ENCODE assay signal across 8 cellular contexts in the genomic region with DNA sequence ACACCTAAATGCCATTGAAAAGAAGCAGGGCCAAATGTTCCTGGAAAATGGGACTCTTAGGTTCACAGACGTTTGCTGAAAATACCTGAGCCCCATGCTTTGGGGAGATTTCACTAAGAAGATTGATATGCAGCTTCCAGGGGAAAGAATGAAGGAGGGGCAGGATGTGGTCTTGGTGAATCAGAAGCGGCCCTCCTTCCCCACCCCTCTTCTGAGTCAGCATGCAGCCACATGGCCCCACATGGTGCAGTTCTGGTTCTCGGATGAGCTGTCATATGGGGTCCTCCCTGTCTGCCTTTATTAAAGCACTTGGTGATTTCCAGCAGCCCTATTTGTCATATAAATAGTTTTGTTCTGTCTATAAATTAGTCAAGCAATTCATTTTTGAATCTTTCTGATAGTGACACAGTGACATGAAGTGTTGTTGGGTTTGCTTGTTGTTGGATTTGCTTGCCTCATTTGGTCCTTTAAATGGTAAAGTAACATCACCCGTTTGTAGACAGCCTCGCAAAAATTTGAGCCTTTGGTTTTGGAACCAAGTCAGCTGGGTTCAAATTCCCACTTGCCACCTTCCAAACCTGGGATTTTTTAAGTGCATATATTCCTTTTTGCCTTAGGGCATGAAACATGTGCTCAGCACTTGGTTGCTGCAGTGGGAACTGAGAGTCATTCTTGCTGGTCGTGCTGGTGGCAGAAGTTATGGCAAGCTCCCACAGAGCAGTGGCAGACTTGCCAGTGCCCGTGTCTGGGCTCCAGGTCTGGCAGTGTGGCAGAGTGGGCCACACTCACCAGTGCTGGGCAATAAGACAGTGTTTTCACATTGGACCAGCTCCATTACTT.
A peak's percentile ranks its signal among the peaks of the same experiment; 100 is the strongest.
DNase-seq lines count a peak whose midpoint lies in the region; ATAC-seq, FAIRE-seq and TF ChIP-seq lines count a peak whose summit lies in the region.

No MANE protein-coding gene starts in this region.

- POLR2A ChIA-PET in A549 (lab: Yijun Ruan, JAX) = no interaction called here

- no peak for TF ChIP-seq RAD21 in A549 (conservative IDR thresholded peaks at IDR 0.05 in 1 of 2, IDR thresholded peaks at IDR 0.05 in 1 of 2)

- FAIRE-seq in A549 (lab: Jason Lieb, UNC) (no peak), GM19239 (lab: Jason Lieb, UNC) (peak; percentile 96)

- ATAC-seq in A549 = peak; percentile 72 to 83
- peak; percentile 99 for ATAC-seq in HG03196 (IDR thresholded peaks at IDR 0.05; ENCODE audit: unreplicated experiment)
- peak; percentile 44 for ATAC-seq in omental fat pad (ENCODE audit: low FRiP score)

- no peak overlapping the region for H3K4me2 ChIP-seq in A549

- TF ChIP-seq EP300 in A549 (IDR thresholded peaks at IDR 0.05) = no peak

- 0 out of 3 replicates have a peak, but pooled peaks cover 4% of the 10 kb centered on the region for H3K4me1 ChIP-seq in A549

- CTCF ChIA-PET in A549 (lab: Yijun Ruan, JAX) = interaction anchor here (0.6 to 1.3 kb wide), 2 partner anchors 72 to 1219 kb away, joined by 3 read pairs; no protein-coding TSS in a partner anchor

- no peak for TF ChIP-seq POLR2A in A549 (IDR thresholded peaks at IDR 0.05; ENCODE audit: low read length)

- DNase-seq in A549 (ENCODE audit: low read depth in 1 of 2, low spot score in 1 of 2) (peak in 1 of 2 experiments; percentile 48), GM19239 (ENCODE audit: insufficient read length, low spot score) (peak; percentile 36), T-helper 2 cell (peak in 4 of 5 experiments; percentile 46 to 98 (median 68)), amniotic stem cell (lab: John Stamatoyannopoulos, UW) (peak; percentile 89), omental fat pad (ENCODE audit: low spot score) (no peak), DMS79 treated with DMSO at 0.1 percent for 48 hours (lab: John Stamatoyannopoulos, UW) (no peak), NCI-H1105 treated with DMSO at 0.1 percent for 48 hours (lab: John Stamatoyannopoulos, UW) (no peak)

- H3K27ac ChIP-seq in A549 = peak overlapping the region in 1 of 2 experiments; percentile 18; a peak in 1 of 6 replicates

- H3K9me3 ChIP-seq in A549 = no peaks in the 10 kb centered on the region; the same call in 2 of the 3 replicates

- TF ChIP-seq CTCF in A549 (IDR thresholded peaks at IDR 0.05) (no peak), omental fat pad (IDR thresholded peaks at IDR 0.05) (no peak)

- H3K4me3 ChIP-seq in A549 = no peak overlapping the region

- WGBS in A549 (ENCODE audit: missing lambda C conversion rate) = 30% methylated on average over 6 of the region's 7 CpGs

TF ChIP-seq in A549, 52 proteins besides CTCF, POLR2A, EP300 and RAD21:
- TF ChIP-seq, protein P1, sequence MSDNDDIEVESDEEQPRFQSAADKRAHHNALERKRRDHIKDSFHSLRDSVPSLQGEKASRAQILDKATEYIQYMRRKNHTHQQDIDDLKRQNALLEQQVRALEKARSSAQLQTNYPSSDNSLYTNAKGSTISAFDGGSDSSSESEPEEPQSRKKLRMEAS (IDR thresholded peaks at IDR 0.05) = peak; percentile 53; the same call in 1 of the 2 replicates
- no peak for TF ChIP-seq CHD2 (IDR thresholded peaks at IDR 0.05; ENCODE audit: low read length, partially characterized antibody)

Comparison
In these comparisons a context has a peak if more than half of its experiments do, and no peak if none do; other contexts are left out.
1. ATAC-seq: peak in every context shown above with its lines; median percentile 99 in HG03196; 78 in A549; 44 in omental fat pad.
2. DNase-seq: peak in GM19239 (single experiment), T-helper 2 cell (4 of 5) and amniotic stem cell (single experiment); none in omental fat pad (single experiment), DMS79 treated with DMSO at 0.1 percent for 48 hours (single experiment) and NCI-H1105 treated with DMSO at 0.1 percent for 48 hours (single experiment).